In genomic region chr15:70447927-70448698, GRCh38 we compare ENCODE assay signal across 9 cellular contexts.
DNase-seq lines count a peak whose midpoint lies in the region; ATAC-seq, FAIRE-seq and TF ChIP-seq lines count a peak whose summit lies in the region.
"Had no signal": no experiment of that assay in that cellular context is flagged by ENCODE, and none has a peak within 500 bp of the region (broad histone marks: within the 10 kb centered on the region; RNA-seq: fewer than 3 reads in every experiment).

No MANE protein-coding gene starts in this region.

- peaks cover 6% of the 10 kb centered on the region for H3K9me3 Mint-ChIP-seq in astrocyte (ENCODE audit: unreplicated experiment)

- H4K20me1 ChIP-seq in astrocyte (ENCODE audit: insufficient read depth, low read length), result no peaks in the 10 kb centered on the region

- no peak overlapping the region for H3K27ac Mint-ChIP-seq in astrocyte (ENCODE audit: unreplicated experiment)

- FAIRE-seq in astrocyte (lab: Jason Lieb, UNC), result no peak
- FAIRE-seq: colon had no signal

- no peak for ATAC-seq in GM19351 (IDR thresholded peaks at IDR 0.05; ENCODE audit: unreplicated experiment)

- H2AFZ ChIP-seq in astrocyte (ENCODE audit: low read depth, low read length), result no peak overlapping the region

- H3K4me2 ChIP-seq in astrocyte (ENCODE audit: low read length), result peak overlapping the region; percentile 41

- H3K4me1 ChIP-seq in astrocyte (ENCODE audit: insufficient read depth, low read length), result peaks cover 4% of the 10 kb centered on the region

- no peak overlapping the region for H3K27ac ChIP-seq in astrocyte (ENCODE audit: low read depth, low read length)

- H3K4me1 Mint-ChIP-seq in astrocyte (ENCODE audit: low read depth, unreplicated experiment), result peaks cover 3% of the 10 kb centered on the region

- H3K36me3 Mint-ChIP-seq in astrocyte (ENCODE audit: low read depth, unreplicated experiment), result no peaks in the 10 kb centered on the region

- no peak overlapping the region for H3K4me3 Mint-ChIP-seq in astrocyte (ENCODE audit: unreplicated experiment)

- H3K79me2 ChIP-seq in astrocyte (ENCODE audit: insufficient read depth, low read length), result no peaks in the 10 kb centered on the region

- H3K36me3 ChIP-seq in astrocyte (ENCODE audit: insufficient read depth, low read length), result no peaks in the 10 kb centered on the region

- no peak for TF ChIP-seq CTCF in astrocyte (IDR thresholded peaks at IDR 0.05; ENCODE audit: insufficient read depth, low read depth, low read length)

- no peak overlapping the region for H3K4me3 ChIP-seq in astrocyte (ENCODE audit: insufficient read depth, low read depth, low read length)

- peaks cover 54% of the 10 kb centered on the region for H3K27me3 ChIP-seq in astrocyte (ENCODE audit: insufficient read depth, low read length)

- H3K9ac ChIP-seq in astrocyte (ENCODE audit: low read length), result no peak overlapping the region

- H3K9me3 ChIP-seq in astrocyte (ENCODE audit: insufficient read depth, low read depth, low read length), result no peaks in the 10 kb centered on the region

- peaks cover 76% of the 10 kb centered on the region for H3K27me3 Mint-ChIP-seq in astrocyte (ENCODE audit: low read depth, unreplicated experiment)

- peak; percentile 93 for DNase-seq in GF-D8 (lab: John Stamatoyannopoulos, UW)
- DNase-seq in SK-N-DZ (ENCODE audit: low spot score), result peak; percentile 37
- DNase-seq in astrocyte (ENCODE audit: low read depth), result peak; percentile 8
- peak; percentile 17 to 18 for DNase-seq in stimulated activated CD4-positive, alpha-beta T cell treated with anti-CD3 and anti-CD28 coated beads, Interleukin-15, amount 100 ng/mL, for 1 hour (ENCODE audit: low read depth in 1 of 2, low spot score in 1 of 2)
- DNase-seq in pons (ENCODE audit: low spot score), result no peak
- DNase-seq in cerebellar nuclear complex (lab: John Stamatoyannopoulos, UW), result no peak
- DNase-seq in HK-2 (ENCODE audit: unreplicated experiment), result no peak

Comparison
In these comparisons a context has a peak if more than half of its experiments do, and no peak if none do; other contexts are left out.
1. DNase-seq: peak in GF-D8 (single experiment), SK-N-DZ (single experiment), astrocyte (single experiment) and stimulated activated CD4-positive, alpha-beta T cell treated with anti-CD3 and anti-CD28 coated beads, Interleukin-15, amount 100 ng/mL, for 1 hour (2 of 2); none in pons (single experiment), cerebellar nuclear complex (0 of 2) and HK-2 (single experiment).